In genomic region chr2:54122171-54122935, GRCh38 we compare ENCODE assay signal across 2 cellular contexts.
TF ChIP-seq lines count a peak whose summit lies in the region.

No MANE protein-coding gene starts in this region.

TF ChIP-seq in SK-N-SH, 30 proteins besides CTCF, POLR2A, EP300 and RAD21 (continued from another document):
- no peak for TF ChIP-seq USF1 (IDR thresholded peaks at IDR 0.05; ENCODE audit: borderline replicate concordance, low read depth)
- TF ChIP-seq EZH2phosphoT487 (IDR thresholded peaks at IDR 0.05; ENCODE audit: borderline replicate concordance, low read depth) = no peak
- TF ChIP-seq GABPA (IDR thresholded peaks at IDR 0.05; ENCODE audit: low read depth) = no peak

TF ChIP-seq in SK-N-SH treated with all-trans-retinoic acid at 6 μM for 48 hours, 23 proteins besides CTCF, POLR2A, EP300 and RAD21 (continued from another document):
- TF ChIP-seq PATZ1 (CRISPR knock-in tag; IDR thresholded peaks at IDR 0.05; ENCODE audit: borderline replicate concordance) = no peak
- no peak for TF ChIP-seq CREB5 (CRISPR knock-in tag; IDR thresholded peaks at IDR 0.05; ENCODE audit: low read depth)
- TF ChIP-seq ZNF70 (CRISPR knock-in tag; IDR thresholded peaks at IDR 0.05) = no peak
- no peak for TF ChIP-seq PPARA (CRISPR knock-in tag; IDR thresholded peaks at IDR 0.05; ENCODE audit: borderline replicate concordance)
- TF ChIP-seq ZFP30 (CRISPR knock-in tag; IDR thresholded peaks at IDR 0.05) = no peak
- TF ChIP-seq ZFP3 (CRISPR knock-in tag; IDR thresholded peaks at IDR 0.05) = no peak
- no peak for TF ChIP-seq TOX (CRISPR knock-in tag; IDR thresholded peaks at IDR 0.05; ENCODE audit: borderline replicate concordance)
- no peak for TF ChIP-seq SNAI2 (CRISPR knock-in tag; IDR thresholded peaks at IDR 0.05)
- TF ChIP-seq TCF4 (CRISPR knock-in tag; IDR thresholded peaks at IDR 0.05; ENCODE audit: borderline replicate concordance) = no peak
